Comparison of ENCODE assay signal across 17 cellular contexts in the genomic region with DNA sequence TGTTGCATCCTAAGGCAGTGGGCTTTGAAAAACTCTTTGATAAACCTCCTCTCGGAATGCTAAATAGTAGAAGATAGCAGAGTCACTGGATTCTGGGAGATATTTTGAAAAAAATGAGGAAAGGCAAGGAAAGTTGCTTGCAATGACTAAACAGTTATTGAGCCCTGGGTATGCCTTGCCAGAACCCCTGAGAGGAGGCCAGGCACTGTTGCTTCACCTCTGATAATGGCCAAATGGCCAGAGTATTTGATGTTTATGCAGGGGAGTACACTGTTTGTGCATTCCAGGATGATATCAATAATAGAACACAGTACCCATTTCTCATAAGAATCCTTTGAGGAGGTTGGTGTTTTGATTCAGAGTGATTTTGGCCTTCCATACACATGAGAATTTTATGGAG.
DNase-seq lines count a peak whose midpoint lies in the region; ATAC-seq and TF ChIP-seq lines count a peak whose summit lies in the region.
"Had no signal": no experiment of that assay in that cellular context is flagged by ENCODE, and none has a peak within 500 bp of the region (broad histone marks: within the 10 kb centered on the region; RNA-seq: fewer than 3 reads in every experiment).

No MANE protein-coding gene starts in this region.

- H3K4me3 ChIP-seq in BLaER1: no peak overlapping the region
- H3K4me3 ChIP-seq in PC-3 (ENCODE audit: low read length): no peak overlapping the region

- H2AFZ ChIP-seq in PC-3 (ENCODE audit: low read length): no peak overlapping the region

- no peaks in the 10 kb centered on the region for H3K9me2 ChIP-seq in PC-3 (replicated peaks; ENCODE audit: low read length)

- ATAC-seq in left lobe of liver (peak; percentile 68), HG03159 (IDR thresholded peaks at IDR 0.05; ENCODE audit: unreplicated experiment) (no peak), PC-3 (no peak)

- H3K27ac ChIP-seq in BLaER1: no peak overlapping the region; the same call in 1 of the 2 replicates
- no peak overlapping the region for H3K27ac ChIP-seq in PC-3 (ENCODE audit: low read length)
- H3K27ac ChIP-seq: 22Rv1 had no signal

- H3K79me2 ChIP-seq in PC-3 (ENCODE audit: low read length): no peaks in the 10 kb centered on the region

- H3K9ac ChIP-seq in BLaER1 (no peak overlapping the region), PC-3 (ENCODE audit: low read length) (no peak overlapping the region)

- H3K27me3 ChIP-seq in BLaER1: no peaks in the 10 kb centered on the region
- peaks cover 16% of the 10 kb centered on the region; the same call in 1 of the 2 replicates for H3K27me3 ChIP-seq in PC-3 (ENCODE audit: low read length)

- peaks cover 37% of the 10 kb centered on the region for H3K4me1 ChIP-seq in BLaER1
- H3K4me1 ChIP-seq in PC-3 (ENCODE audit: insufficient read depth, low read length): no peaks in the 10 kb centered on the region

- H3K36me3 ChIP-seq in BLaER1: 0 out of 2 replicates have a peak, but pooled peaks cover 7% of the 10 kb centered on the region
- no peaks in the 10 kb centered on the region for H3K36me3 ChIP-seq in PC-3 (ENCODE audit: low read depth, low read length)

- intact Hi-C loops in PC-3 (cut with micrococcal nuclease): no loop called here

- H3K9me3 ChIP-seq in BLaER1 (peaks cover 49% of the 10 kb centered on the region), PC-3 (ENCODE audit: low read length) (no peaks in the 10 kb centered on the region)

- DNase-seq in NCI-H226 (peak; percentile 8), left lobe of liver (ENCODE audit: low spot score) (no peak), HCEC 1CT (no peak), PC-3 (no peak)
- DNase-seq: C1 segment of cervical spinal cord; Calu3; CD4-positive, alpha-beta memory T cell; COR-L47; DMS53; DMS79 treated with DMSO at 0.1 percent for 48 hours; GF-D8; GOT3; H7; HFFc6 had no signal

- CTCF ChIA-PET in PC-3 (lab: Charles Lee): no interaction called here

- H4K20me1 ChIP-seq in BLaER1: no peaks in the 10 kb centered on the region
- no peaks in the 10 kb centered on the region for H4K20me1 ChIP-seq in PC-3 (ENCODE audit: low read length)

- no TSS peak for BruUV-seq in PC-3 (replicated peaks; lab: Mats Ljungman, UMichigan)

- no peak for TF ChIP-seq CTCF in PC-3 (conservative IDR thresholded peaks at IDR 0.05; ENCODE audit: low read depth, low read length)

- H3F3A ChIP-seq in PC-3 (ENCODE audit: low read length, unreplicated experiment): no peaks in the 10 kb centered on the region

- H3K4me2 ChIP-seq in BLaER1: peak overlapping the region; percentile 64
- H3K4me2 ChIP-seq in PC-3 (ENCODE audit: low read length): no peak overlapping the region

- POLR2A ChIA-PET in PC-3 (lab: Charles Lee; ENCODE audit: unreplicated experiment): no interaction called here
